In the genomic region with DNA sequence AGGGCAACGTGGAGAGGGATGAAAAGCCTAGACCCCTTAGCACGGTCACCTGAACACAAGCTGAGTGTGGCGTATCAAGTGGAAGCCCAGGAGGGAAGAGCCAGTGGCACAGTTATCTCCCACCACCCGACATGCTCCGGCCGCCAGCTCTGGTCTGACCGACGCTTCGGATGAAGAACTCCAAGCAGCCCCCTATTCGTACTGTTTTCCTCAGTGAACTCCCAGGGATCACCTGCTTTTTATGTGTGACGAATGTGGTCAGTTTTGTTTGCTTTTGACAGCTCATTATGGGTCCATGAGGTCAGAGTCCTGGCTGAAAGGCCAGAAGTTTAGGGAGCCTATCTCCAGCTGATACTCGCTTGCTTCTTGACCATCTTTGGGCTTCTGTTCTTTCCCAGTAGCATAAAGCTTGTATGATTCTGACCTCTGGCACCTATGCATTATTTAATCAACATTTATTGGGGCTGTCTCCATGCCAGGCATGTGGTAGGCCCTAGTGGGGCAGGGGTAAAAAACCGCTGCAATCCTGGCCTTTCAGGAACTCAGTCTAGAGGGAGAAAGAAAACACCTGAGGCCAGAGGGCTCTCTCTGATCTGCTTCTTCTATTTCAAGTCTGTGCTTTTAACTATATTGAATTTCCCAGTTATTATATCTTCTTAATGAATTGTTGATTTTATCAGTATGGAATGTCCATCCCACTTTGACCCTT, we compare ENCODE assay signal across 1 cellular context.
TF ChIP-seq lines count a peak whose summit lies in the region.

No MANE protein-coding gene starts in this region.

TF ChIP-seq in endothelial cell of umbilical vein, 7 proteins besides CTCF, POLR2A, EP300 and RAD21:
- TF ChIP-seq MYC (IDR thresholded peaks at IDR 0.05; ENCODE audit: low read depth, low read length) (no peak), FOS (IDR thresholded peaks at IDR 0.05; ENCODE audit: borderline replicate concordance, insufficient read depth, low read length) (no peak), EZH2 (IDR thresholded peaks at IDR 0.05; ENCODE audit: borderline replicate concordance, low read depth, low read length, severe bottlenecking) (no peak), JUN (IDR thresholded peaks at IDR 0.05; ENCODE audit: borderline replicate concordance, insufficient read depth, insufficient read length, low read depth) (no peak)
- TF ChIP-seq, protein P1, sequence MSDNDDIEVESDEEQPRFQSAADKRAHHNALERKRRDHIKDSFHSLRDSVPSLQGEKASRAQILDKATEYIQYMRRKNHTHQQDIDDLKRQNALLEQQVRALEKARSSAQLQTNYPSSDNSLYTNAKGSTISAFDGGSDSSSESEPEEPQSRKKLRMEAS (IDR thresholded peaks at IDR 0.05; ENCODE audit: insufficient read depth, insufficient read length): no peak
